In genomic region chr16:31179747-31180458, GRCh38 we compare ENCODE assay signal across 8 cellular contexts. TPM values are rescaled to one million over a fixed set of nuclear protein-coding genes. Genes with fewer than 3 reads are reported as not detected.
DNase-seq lines count a peak whose midpoint lies in the region; ATAC-seq and TF ChIP-seq lines count a peak whose summit lies in the region.

Gene FUS, plus strand, starts transcription at chr16:31180139. Its CDS starts 76 bp downstream, at chr16:31180215.

- TF ChIP-seq POLR2A in lower leg skin (IDR thresholded peaks at IDR 0.05): peak in 1 of 2 donors; percentile 100

- H3K4me3 Mint-ChIP-seq in activated CD4-positive, alpha-beta memory T cell treated with anti-CD3 and anti-CD28 coated beads for 36 hours: peak within 1 kb of the TSS; percentile 86

- POLR2A ChIA-PET in activated CD4-positive, alpha-beta memory T cell treated with anti-CD3 and anti-CD28 coated beads for 36 hours (lab: Charles Lee): interaction anchor here (0.5 to 4.1 kb wide), 29 partner anchors 10 to 697 kb away, joined by 3 to 44 read pairs (median 5); partner anchors contain the start of genes ARMC5, BCKDK, KAT8 and ORAI3

- peak within 1 kb of the TSS; percentile 82 for H3K4me3 ChIP-seq in lower leg skin (ENCODE audit: low read depth, poor library complexity, severe bottlenecking)

- H3K36me3 Mint-ChIP-seq in activated CD4-positive, alpha-beta memory T cell treated with anti-CD3 and anti-CD28 coated beads for 36 hours: peaks cover 45% of the 10 kb centered on the region

- intact Hi-C loops in activated CD4-positive, alpha-beta memory T cell treated with anti-CD3 and anti-CD28 coated beads for 36 hours (cut with micrococcal nuclease): loop anchor here (1.0 to 5.0 kb wide), 4 partner anchors 38 to 697 kb away; partner anchors contain the start of genes ZNF646 and ZNF668
- intact Hi-C loops in lower leg skin (cut with DNase I; ENCODE audit: low total_unique reads): loop anchor here (10.0 kb wide), 1 partner anchor 265 kb away; the partner anchor contains the start of gene ZNF843

- TF ChIP-seq CTCF in C4-2B (conservative IDR thresholded peaks at IDR 0.05) (no peak), lower leg skin (IDR thresholded peaks at IDR 0.05) (no peak)

- ATAC-seq in GM19395 (IDR thresholded peaks at IDR 0.05; ENCODE audit: unreplicated experiment) (peak; percentile 56), HG03558 (IDR thresholded peaks at IDR 0.05; ENCODE audit: extremely low read depth, unreplicated experiment) (peak; percentile 24)

- H3K4me1 Mint-ChIP-seq in activated CD4-positive, alpha-beta memory T cell treated with anti-CD3 and anti-CD28 coated beads for 36 hours (ENCODE audit: low read depth): peaks cover 44% of the 10 kb centered on the region

- DNase-seq in NCI-H82 (lab: John Stamatoyannopoulos, UW): peak; percentile 90
- DNase-seq in activated CD4-positive, alpha-beta memory T cell treated with anti-CD3 and anti-CD28 coated beads for 36 hours: peak; percentile 93
- DNase-seq in dermis microvascular lymphatic vessel endothelial cell (ENCODE audit: low read depth in 2 of 2): peak; percentile 82 to 90
- DNase-seq in lower leg skin (ENCODE audit: low spot score in 2 of 2): peak; percentile 88 to 98
- peak; percentile 83 to 89 for DNase-seq in stimulated activated CD4-positive, alpha-beta T cell treated with anti-CD3 and anti-CD28 coated beads, Interleukin-4, amount 100 ng/mL, for 4 hours

- peak within 1 kb of the TSS; percentile 93 for H3K27ac ChIP-seq in C4-2B

- CTCF ChIA-PET in activated CD4-positive, alpha-beta memory T cell treated with anti-CD3 and anti-CD28 coated beads for 36 hours (lab: Charles Lee): interaction anchor here (0.6 to 2.1 kb wide), 3 partner anchors 19 to 689 kb away, joined by 3 to 14 read pairs (median 4); no protein-coding TSS in a partner anchor

- peak within 1 kb of the TSS; percentile 99 for H3K27ac Mint-ChIP-seq in activated CD4-positive, alpha-beta memory T cell treated with anti-CD3 and anti-CD28 coated beads for 36 hours

- H3K27me3 Mint-ChIP-seq in activated CD4-positive, alpha-beta memory T cell treated with anti-CD3 and anti-CD28 coated beads for 36 hours: peaks cover 4% of the 10 kb centered on the region

- H3K9me3 Mint-ChIP-seq in activated CD4-positive, alpha-beta memory T cell treated with anti-CD3 and anti-CD28 coated beads for 36 hours: no peaks in the 10 kb centered on the region

- 0% methylated on average over 40 to 69 of the region's 69 CpGs for WGBS in lower leg skin, 2 donors

RNA-seq across cellular contexts. Expression of gene FUS, which starts in this region (rescaled TPM):
- total RNA-seq in activated CD4-positive, alpha-beta memory T cell treated with anti-CD3 and anti-CD28 coated beads for 36 hours: 100 to 1,000 TPM; 459 to 489 TPM
- total RNA-seq in dermis microvascular lymphatic vessel endothelial cell (33.6 and 43.5 TPM in 2 replicates), lower leg skin (10 to 100 TPM; 31.9 to 55.8 (median 34.9) TPM)

Comparison
In these comparisons a context has a peak if more than half of its experiments do, and no peak if none do; other contexts are left out.
1. Peak in every context shown above with its lines: DNase-seq, ATAC-seq, H3K4me3 ChIP-seq and H3K27ac ChIP-seq.
2. RNA of gene FUS (total RNA-seq): 459 to 489 TPM in activated CD4-positive, alpha-beta memory T cell treated with anti-CD3 and anti-CD28 coated beads for 36 hours; 31.9 to 55.8 TPM in lower leg skin and 33.6 to 43.5 TPM in dermis microvascular lymphatic vessel endothelial cell; every median in the first group is over 4 times any median in the second.